Comparison of ENCODE assay signal across 8 cellular contexts in the genomic region with DNA sequence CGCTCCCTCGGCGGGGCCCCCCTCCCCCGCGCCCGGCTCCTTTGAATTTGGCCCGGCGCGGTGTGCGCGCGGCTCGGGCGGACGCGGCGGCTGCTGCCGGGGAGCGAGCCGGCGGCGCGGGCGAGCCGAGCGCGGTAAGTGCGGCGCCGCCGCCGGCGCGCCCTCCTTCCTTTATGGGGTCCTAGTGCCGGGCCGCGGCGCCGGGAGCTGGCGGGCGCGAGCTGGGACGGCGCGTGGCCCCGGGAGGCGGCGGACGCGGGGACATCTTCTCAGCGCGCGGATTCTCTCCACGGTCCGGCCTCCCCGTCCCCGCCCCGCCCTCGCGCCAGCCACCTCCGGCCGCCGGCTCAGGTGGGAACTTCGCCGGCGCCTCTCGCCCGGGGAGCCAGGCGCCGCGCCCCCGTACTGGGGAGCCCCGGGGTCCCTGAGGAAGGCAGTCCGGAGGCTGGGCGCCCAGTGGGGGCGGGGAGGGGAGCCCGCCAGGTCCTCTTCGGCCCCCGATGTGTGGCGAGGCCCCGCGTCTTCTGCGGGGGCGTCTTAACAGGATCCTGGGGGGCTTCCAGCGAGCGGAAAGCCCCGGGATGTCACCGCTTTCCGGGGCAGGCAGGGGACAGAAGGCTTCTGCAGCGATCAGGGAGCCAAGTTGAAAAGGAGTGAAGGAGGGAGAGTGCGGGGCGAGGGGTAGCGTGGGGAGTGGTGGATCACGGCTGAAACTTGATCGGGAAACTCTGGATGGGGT.
A peak's percentile ranks its signal among the peaks of the same experiment; 100 is the strongest.
DNase-seq lines count a peak whose midpoint lies in the region; ATAC-seq and TF ChIP-seq lines count a peak whose summit lies in the region.

No MANE protein-coding gene starts in this region.

- POLR2A ChIA-PET in MCF 10A (lab: Yijun Ruan, JAX): interaction anchor here (0.7 to 2.1 kb wide), 18 partner anchors 10 to 754 kb away, joined by 3 to 8 read pairs (median 5); no protein-coding TSS in a partner anchor

- peaks cover 19% of the 10 kb centered on the region for H3K4me1 ChIP-seq in lower lobe of right lung
- H3K4me1 ChIP-seq in uterus: peaks cover 0 to 5% of the 10 kb centered on the region in 2 donors

- ATAC-seq in lower lobe of right lung: peak; percentile 4 to 20

- H3K36me3 ChIP-seq in lower lobe of right lung (no peaks in the 10 kb centered on the region), uterus (no peaks in the 10 kb centered on the region)

- TF ChIP-seq POLR2A in uterus (IDR thresholded peaks at IDR 0.05) (no peak), erythroblast (IDR thresholded peaks at IDR 0.05; ENCODE audit: low read length) (no peak)

- H3K4me3 ChIP-seq in HL-60 (replicated peaks; ENCODE audit: insufficient read depth, low read length) (peak overlapping the region; percentile 37), lower lobe of right lung (peak overlapping the region; percentile 51), uterus (peak overlapping the region; percentile 61 to 80)

- no peaks in the 10 kb centered on the region for H3K9me3 Mint-ChIP-seq in MCF 10A (ENCODE audit: unreplicated experiment)

- no TSS peak for BruUV-seq in MCF 10A (replicated peaks; lab: Mats Ljungman, UMichigan)

- H3K9me3 ChIP-seq in lower lobe of right lung: no peaks in the 10 kb centered on the region
- H3K9me3 ChIP-seq in uterus: no peaks in the 10 kb centered on the region

- CTCF ChIA-PET in MCF 10A (lab: Yijun Ruan, JAX): interaction anchor here (0.8 to 1.0 kb wide), 2 partner anchors 34 to 62 kb away, joined by 3 read pairs; no protein-coding TSS in a partner anchor

- no peak overlapping the region for H3K27ac ChIP-seq in HL-60 (replicated peaks)
- H3K27ac ChIP-seq in lower lobe of right lung: no peak overlapping the region
- peak overlapping the region; percentile 57 to 68 for H3K27ac ChIP-seq in uterus

- peak overlapping the region; percentile 54 for H3K27ac Mint-ChIP-seq in MCF 10A (ENCODE audit: low read depth, unreplicated experiment)

- no peak for TF ChIP-seq CTCF in HL-60 (IDR thresholded peaks at IDR 0.05; ENCODE audit: insufficient read depth, low read length)
- TF ChIP-seq CTCF in MCF 10A (IDR thresholded peaks at IDR 0.05; ENCODE audit: unreplicated experiment): no peak
- TF ChIP-seq CTCF in lower lobe of right lung (IDR thresholded peaks at IDR 0.05): no peak
- TF ChIP-seq CTCF in uterus (IDR thresholded peaks at IDR 0.05): no peak

- peak overlapping the region; percentile 98 for H3K4me3 Mint-ChIP-seq in MCF 10A (ENCODE audit: unreplicated experiment)

- DNase-seq in NCI-H2196 (lab: John Stamatoyannopoulos, UW; ENCODE audit: unreplicated experiment) (peak; percentile 36), NCI-H2196 treated with DMSO at 0.1 percent for 48 hours (lab: John Stamatoyannopoulos, UW; ENCODE audit: unreplicated experiment) (no peak), HL-60 (ENCODE audit: low read depth in 1 of 2, low spot score in 1 of 2) (no peak), MCF 10A (ENCODE audit: unreplicated experiment) (peak; percentile 28), lower lobe of right lung (no peak), uterus (peak; percentile 13 to 18), cerebellum (ENCODE audit: low spot score) (no peak), erythroblast (lab: John Stamatoyannopoulos, UW) (no peak)

- no peaks in the 10 kb centered on the region for H3K36me3 Mint-ChIP-seq in MCF 10A (ENCODE audit: insufficient read depth, unreplicated experiment)

- no peaks in the 10 kb centered on the region for H3K27me3 Mint-ChIP-seq in MCF 10A (ENCODE audit: insufficient read depth, unreplicated experiment)

- intact Hi-C loops in MCF 10A (cut with micrococcal nuclease) (loop anchor here (1.0 to 5.0 kb wide), 8 partner anchors 63 to 662 kb away; no protein-coding TSS in a partner anchor), lower lobe of right lung (cut with DNase I) (no loop called here), uterus (cut with DNase I; ENCODE audit: low total_unique reads) (no loop called here)

- peaks cover 17% of the 10 kb centered on the region for H3K4me1 Mint-ChIP-seq in MCF 10A (ENCODE audit: insufficient read depth, unreplicated experiment)

- H3K27me3 ChIP-seq in HL-60 (ENCODE audit: insufficient read depth, poor library complexity, severe bottlenecking) (peaks cover 54% of the 10 kb centered on the region), lower lobe of right lung (ENCODE audit: low read depth) (peaks cover 76% of the 10 kb centered on the region), uterus (peaks cover 0 to 11% of the 10 kb centered on the region in 2 donors)

Comparison
In these comparisons a context has a peak if more than half of its experiments do, and no peak if none do; other contexts are left out.
1. DNase-seq: peak in NCI-H2196 (single experiment), MCF 10A (single experiment) and uterus (2 of 2); none in NCI-H2196 treated with DMSO at 0.1 percent for 48 hours (single experiment), HL-60 (0 of 2), lower lobe of right lung (single experiment), cerebellum (single experiment) and erythroblast (0 of 2).
2. H3K27ac ChIP-seq: peak in uterus (2 of 2); none in HL-60 (single experiment) and lower lobe of right lung (single experiment).
3. Peak in every context shown above with its lines, with median percentiles within 50 percentile points of each other: H3K4me3 ChIP-seq.